In genomic region chr14:69270097-69270496, GRCh38 we compare ENCODE assay signal across 6 cellular contexts. TPM values are rescaled to one million over a fixed set of nuclear protein-coding genes. Genes with fewer than 3 reads are reported as not detected.
"Had no signal": no experiment of that assay in that cellular context is flagged by ENCODE, and none has a peak within 500 bp of the region (broad histone marks: within the 10 kb centered on the region; RNA-seq: fewer than 3 reads in every experiment).

No MANE protein-coding gene starts in this region.

- H3K4me3 ChIP-seq: HAP-1 had no signal

- H3K27ac Mint-ChIP-seq: HFFc6, IgD-negative memory B cell had no signal

- ATAC-seq: HCT116 had no signal

- H3K9me3 ChIP-seq: HAP-1 had no signal

- H3K4me1 Mint-ChIP-seq: IgD-negative memory B cell had no signal

- H3K9me3 Mint-ChIP-seq: HFFc6, IgD-negative memory B cell had no signal

- H3K4me3 Mint-ChIP-seq: HFFc6, IgD-negative memory B cell had no signal

- H3K36me3 ChIP-seq: HAP-1 had no signal

- DNase-seq: H7, HFFc6 had no signal

- H3K4me1 ChIP-seq: HAP-1 had no signal

RNA-seq across cellular contexts. Expression of gene GALNT16, which starts 10.1 kb away (rescaled TPM):
- total RNA-seq: HT-29 had no signal
- polyA plus RNA-seq: IgD-negative memory B cell had no signal
